In genomic region chr2:119158563-119159347, GRCh38 we compare ENCODE assay signal across 14 cellular contexts. TPM values are rescaled to one million over a fixed set of nuclear protein-coding genes. Genes with fewer than 3 reads are reported as not detected.
A peak's percentile ranks its signal among the peaks of the same experiment; 100 is the strongest.
DNase-seq lines count a peak whose midpoint lies in the region; ATAC-seq and FAIRE-seq lines count a peak whose summit lies in the region.
"Had no signal": no experiment of that assay in that cellular context is flagged by ENCODE, and none has a peak within 500 bp of the region (broad histone marks: within the 10 kb centered on the region; RNA-seq: fewer than 3 reads in every experiment).

Gene C1QL2, minus strand, starts transcription at chr2:119158751. Its CDS starts 482 bp downstream, at chr2:119158269.

- H3K4me3 ChIP-seq in H7 (ENCODE audit: insufficient read depth, low read depth, low read length) (peak within 1 kb of the TSS; percentile 39), small intestine (ENCODE audit: low read depth in 1 of 2, low read length in 2 of 2) (no peak within 1 kb of the TSS)

- 5 to 10% (median 7%) methylated on average over 30 to 71 of the region's 71 CpGs for WGBS in small intestine, 3 donors

- peaks cover 70% of the 10 kb centered on the region for H3K27me3 Mint-ChIP-seq in activated naive CD8-positive, alpha-beta T cell treated with anti-CD3 and anti-CD28 coated beads for 36 hours

- no peak within 1 kb of the TSS for H3K4me3 Mint-ChIP-seq in activated naive CD8-positive, alpha-beta T cell treated with anti-CD3 and anti-CD28 coated beads for 36 hours

- peaks cover 43% of the 10 kb centered on the region for H3K27me3 ChIP-seq in H7 (ENCODE audit: control insufficient read depth, insufficient read depth, low read length)
- peaks cover 17 to 32% of the 10 kb centered on the region in 2 donors for H3K27me3 ChIP-seq in small intestine (ENCODE audit: control insufficient read depth in 2 of 2, insufficient read depth in 2 of 2, low read length in 2 of 2)

- H3K9me3 Mint-ChIP-seq in activated naive CD8-positive, alpha-beta T cell treated with anti-CD3 and anti-CD28 coated beads for 36 hours: no peaks in the 10 kb centered on the region

- no peak within 1 kb of the TSS for H3K27ac ChIP-seq in small intestine (ENCODE audit: low read depth in 1 of 2, low read length in 1 of 2)

- peak; percentile 16 for DNase-seq in CD1c-positive myeloid dendritic cell (ENCODE audit: extremely low spot score)
- peak; percentile 84 for DNase-seq in H7
- peak; percentile 12 for DNase-seq in activated naive CD8-positive, alpha-beta T cell treated with anti-CD3 and anti-CD28 coated beads for 36 hours
- DNase-seq in iPS-NIHi7 (ENCODE audit: extremely low spot score): peak; percentile 56
- no peak for DNase-seq in RPMI8226
- DNase-seq in NCI-H1048 (lab: John Stamatoyannopoulos, UW): no peak
- DNase-seq in small intestine: no peak
- DNase-seq: activated gamma-delta T cell, dermis blood vessel endothelial cell, KG1 had no signal

- H3K36me3 Mint-ChIP-seq in activated naive CD8-positive, alpha-beta T cell treated with anti-CD3 and anti-CD28 coated beads for 36 hours: no peaks in the 10 kb centered on the region

- FAIRE-seq in small intestine (lab: Jason Lieb, UNC): no peak
- FAIRE-seq: TTC549 had no signal

- peaks cover 6% of the 10 kb centered on the region for H3K4me1 Mint-ChIP-seq in activated naive CD8-positive, alpha-beta T cell treated with anti-CD3 and anti-CD28 coated beads for 36 hours
- H3K4me1 Mint-ChIP-seq: nephron had no signal

- H3K27ac Mint-ChIP-seq in activated naive CD8-positive, alpha-beta T cell treated with anti-CD3 and anti-CD28 coated beads for 36 hours: no peak within 1 kb of the TSS
- H3K27ac Mint-ChIP-seq: nephron had no signal

- H3K36me3 ChIP-seq in H7 (replicated peaks; ENCODE audit: control insufficient read depth, insufficient read depth, low read length): no peaks in the 10 kb centered on the region
- H3K36me3 ChIP-seq in small intestine (ENCODE audit: control insufficient read depth in 2 of 2, insufficient read depth in 2 of 2, low read length in 2 of 2): no peaks in the 10 kb centered on the region

- H3K4me1 ChIP-seq in small intestine (ENCODE audit: control insufficient read depth in 2 of 2, insufficient read depth in 1 of 2, low read depth in 1 of 2, low read length in 1 of 2): no peaks in the 10 kb centered on the region

- no peak for ATAC-seq in HG02852 (IDR thresholded peaks at IDR 0.05; ENCODE audit: unreplicated experiment)

- H3K9me3 ChIP-seq in small intestine (ENCODE audit: control insufficient read depth, low read depth): no peaks in the 10 kb centered on the region

RNA-seq across cellular contexts. Expression of gene C1QL2, which starts in this region (rescaled TPM):
- 0.28 and 0.59 TPM in 2 replicates for total RNA-seq in H7 (2014; rRNA removed; shearing (Covaris generic))
- not detected for total RNA-seq in activated naive CD8-positive, alpha-beta T cell treated with anti-CD3 and anti-CD28 coated beads for 36 hours
- not detected for polyA plus RNA-seq in small intestine
- total RNA-seq: dermis blood vessel endothelial cell, ureter had no signal

Comparison
In these comparisons a context has a peak if more than half of its experiments do, and no peak if none do; other contexts are left out.
1. Peak in DNase-seq and H3K4me3 ChIP-seq in H7; RNA of the gene not detected or under 1 TPM.
2. Peak in DNase-seq in activated naive CD8-positive, alpha-beta T cell treated with anti-CD3 and anti-CD28 coated beads for 36 hours; RNA of the gene not detected or under 1 TPM.
3. DNase-seq: peak in CD1c-positive myeloid dendritic cell (single experiment) and iPS-NIHi7 (single experiment); none in RPMI8226 (single experiment), NCI-H1048 (single experiment) and small intestine (single experiment).